In genomic region chr1:225881081-225882007, GRCh38 we compare ENCODE assay signal across 8 cellular contexts. TPM values are rescaled to one million over a fixed set of nuclear protein-coding genes. Genes with fewer than 3 reads are reported as not detected.
A peak's percentile ranks its signal among the peaks of the same experiment; 100 is the strongest.
DNase-seq lines count a peak whose midpoint lies in the region; ATAC-seq and TF ChIP-seq lines count a peak whose summit lies in the region.

No MANE protein-coding gene starts in this region.

- DNase-seq in AG04449 (ENCODE audit: low read depth, low spot score) (no peak), heart right ventricle (peak; percentile 60 to 68), progenitor cell of endocrine pancreas (ENCODE audit: low spot score, unreplicated experiment) (no peak), NCI-H446 (lab: John Stamatoyannopoulos, UW) (no peak)
- peak; percentile 50 for DNase-seq in activated naive CD8-positive, alpha-beta T cell treated with anti-CD3 and anti-CD28 coated beads for 36 hours

- peaks cover 5% of the 10 kb centered on the region for H3K36me3 Mint-ChIP-seq in activated naive CD8-positive, alpha-beta T cell treated with anti-CD3 and anti-CD28 coated beads for 36 hours
- peaks cover 10% of the 10 kb centered on the region for H3K36me3 Mint-ChIP-seq in progenitor cell of endocrine pancreas (ENCODE audit: insufficient read depth)

- H3K4me2 ChIP-seq in OCI-LY1 (ENCODE audit: low read length): peak overlapping the region; percentile 77

- no peaks in the 10 kb centered on the region for H3K27me3 Mint-ChIP-seq in activated naive CD8-positive, alpha-beta T cell treated with anti-CD3 and anti-CD28 coated beads for 36 hours
- no peaks in the 10 kb centered on the region for H3K27me3 Mint-ChIP-seq in progenitor cell of endocrine pancreas

- no peaks in the 10 kb centered on the region for H3K9me3 Mint-ChIP-seq in activated naive CD8-positive, alpha-beta T cell treated with anti-CD3 and anti-CD28 coated beads for 36 hours
- no peaks in the 10 kb centered on the region for H3K9me3 Mint-ChIP-seq in progenitor cell of endocrine pancreas (ENCODE audit: low read depth)

- H3F3A ChIP-seq in OCI-LY1 (ENCODE audit: insufficient read depth, low read length): no peaks in the 10 kb centered on the region

- peak overlapping the region; percentile 86 for H3K4me3 Mint-ChIP-seq in activated naive CD8-positive, alpha-beta T cell treated with anti-CD3 and anti-CD28 coated beads for 36 hours
- H3K4me3 Mint-ChIP-seq in progenitor cell of endocrine pancreas (ENCODE audit: low read depth): peak overlapping the region; percentile 88

- no peaks in the 10 kb centered on the region for H4K20me1 ChIP-seq in OCI-LY1 (ENCODE audit: insufficient read depth, low read length)

- peak overlapping the region; percentile 90 for H3K4me3 ChIP-seq in AG04449 (ENCODE audit: low read depth, low read length)
- H3K4me3 ChIP-seq in OCI-LY1 (ENCODE audit: low read depth, low read length, poor library complexity, severe bottlenecking): peak overlapping the region; percentile 95
- peak overlapping the region; percentile 88 to 100 (median 98) for H3K4me3 ChIP-seq in heart right ventricle

- CTCF ChIA-PET in AG04449 (lab: Yijun Ruan, JAX): interaction anchor here (0.6 to 3.5 kb wide), 14 partner anchors 11 to 410 kb away, joined by 3 to 26 read pairs (median 6); partner anchors contain the start of gene SRP9

- H3K9me3 ChIP-seq in OCI-LY1 (ENCODE audit: low read length) (no peaks in the 10 kb centered on the region), heart right ventricle (no peaks in the 10 kb centered on the region)

- TF ChIP-seq CTCF in AG04449 (IDR thresholded peaks at IDR 0.05; ENCODE audit: insufficient read depth, low read length, missing control alignments) (no peak), OCI-LY1 (IDR thresholded peaks at IDR 0.05; ENCODE audit: low read length) (no peak), heart right ventricle (IDR thresholded peaks at IDR 0.05) (no peak), progenitor cell of endocrine pancreas (IDR thresholded peaks at IDR 0.05; ENCODE audit: unreplicated experiment) (no peak)

- intact Hi-C loops in heart right ventricle (cut with DNase I): loop anchor here in 3 of 10 donors (2.0 to 5.0 kb wide), 3 partner anchors 36 to 71 kb away; partner anchors contain the start of gene EPHX1 (in 3 of the 3)

- no peaks in the 10 kb centered on the region for H3K79me2 ChIP-seq in OCI-LY1 (ENCODE audit: insufficient read depth, low read length)

- WGBS in heart right ventricle, 2 donors: 11 to 19% methylated on average over 28 of the region's 28 CpGs

- H3K27ac ChIP-seq in OCI-LY1 (ENCODE audit: low read depth, low read length, poor library complexity, severe bottlenecking) (peak overlapping the region; percentile 18), heart right ventricle (peak overlapping the region; percentile 85 to 98 (median 95))

- peak overlapping the region; percentile 86 for H3K9ac ChIP-seq in OCI-LY1 (ENCODE audit: low read length)

- H2AFZ ChIP-seq in OCI-LY1 (ENCODE audit: low read length): no peak overlapping the region

- peak; percentile 16 for ATAC-seq in GM21381 (IDR thresholded peaks at IDR 0.05; ENCODE audit: unreplicated experiment)
- ATAC-seq in heart right ventricle: peak; percentile 41 to 72 (median 58)
- no peak for ATAC-seq in HG03175 (IDR thresholded peaks at IDR 0.05; ENCODE audit: unreplicated experiment)

- peak overlapping the region; percentile 87 for H3K27ac Mint-ChIP-seq in activated naive CD8-positive, alpha-beta T cell treated with anti-CD3 and anti-CD28 coated beads for 36 hours
- peak overlapping the region; percentile 98 for H3K27ac Mint-ChIP-seq in progenitor cell of endocrine pancreas

- POLR2A ChIA-PET in AG04449 (lab: Yijun Ruan, JAX): interaction anchor here (0.6 to 0.8 kb wide), 2 partner anchors 42 to 454 kb away, joined by 3 to 4 read pairs; partner anchors contain the start of gene PYCR2

- peaks cover 49% of the 10 kb centered on the region for H3K4me1 Mint-ChIP-seq in activated naive CD8-positive, alpha-beta T cell treated with anti-CD3 and anti-CD28 coated beads for 36 hours
- peaks cover 40% of the 10 kb centered on the region for H3K4me1 Mint-ChIP-seq in progenitor cell of endocrine pancreas (ENCODE audit: low read depth)

- H3K27me3 ChIP-seq in OCI-LY1 (ENCODE audit: insufficient read depth, low read length) (no peaks in the 10 kb centered on the region; the same call in 1 of the 2 replicates), heart right ventricle (no peaks in the 10 kb centered on the region)

- no peaks in the 10 kb centered on the region for H3K9me2 ChIP-seq in OCI-LY1 (ENCODE audit: low read depth, low read length)

- peaks cover 31% of the 10 kb centered on the region for H3K4me1 ChIP-seq in OCI-LY1 (ENCODE audit: insufficient read depth, low read length, severe bottlenecking)
- peaks cover 30 to 62% (median 59%) of the 10 kb centered on the region in 9 donors for H3K4me1 ChIP-seq in heart right ventricle

- H3K36me3 ChIP-seq in OCI-LY1 (ENCODE audit: insufficient read depth, low read length) (no peaks in the 10 kb centered on the region), heart right ventricle (peaks cover 0 to 19% (median 0%) of the 10 kb centered on the region in 9 donors)

RNA-seq across cellular contexts. Expression of gene TMEM63A, which starts 0.8 kb away (rescaled TPM):
- total RNA-seq in activated naive CD8-positive, alpha-beta T cell treated with anti-CD3 and anti-CD28 coated beads for 36 hours: 10 to 100 TPM; 29.5 to 33.0 TPM
- total RNA-seq in heart right ventricle: 10 to 100 TPM; 20.9 to 33.5 (median 24.7) TPM
- 10 to 100 TPM; 10.4 to 69.1 TPM for polyA plus RNA-seq in heart right ventricle
- total RNA-seq in progenitor cell of endocrine pancreas: 236 and 246 TPM in 2 replicates

RNA-seq across cellular contexts. Expression of gene LEFTY1, which starts 7.6 kb away (rescaled TPM):
- total RNA-seq in activated naive CD8-positive, alpha-beta T cell treated with anti-CD3 and anti-CD28 coated beads for 36 hours: under 1 TPM in 1 of 2 experiments, not detected in 1; 0.39 TPM
- total RNA-seq in heart right ventricle: under 1 TPM in 7 of 10 donors, not detected in 3; 0.15 to 0.57 (median 0.25) TPM
- polyA plus RNA-seq in heart right ventricle: under 1 TPM; 0.15 to 0.77 TPM
- total RNA-seq in progenitor cell of endocrine pancreas: 22.9 and 26.0 TPM in 2 replicates

RNA-seq across cellular contexts. Expression of gene PYCR2, which starts 42.7 kb away (rescaled TPM):
- total RNA-seq in activated naive CD8-positive, alpha-beta T cell treated with anti-CD3 and anti-CD28 coated beads for 36 hours: 100 to 1,000 TPM; 142 to 149 TPM
- 10 to 100 TPM; 53.6 to 77.4 (median 62.7) TPM for total RNA-seq in heart right ventricle
- 10 to 100 TPM; 42.5 to 96.0 TPM for polyA plus RNA-seq in heart right ventricle
- total RNA-seq in progenitor cell of endocrine pancreas: 54.5 and 54.8 TPM in 2 replicates

RNA-seq across cellular contexts. Expression of gene LEFTY2, which starts 59.7 kb away (rescaled TPM):
- not detected for total RNA-seq in activated naive CD8-positive, alpha-beta T cell treated with anti-CD3 and anti-CD28 coated beads for 36 hours
- total RNA-seq in heart right ventricle (1 to 10 TPM in 2 of 10 donors, under 1 TPM in 8; 0.23 to 1.4 (median 0.65) TPM), progenitor cell of endocrine pancreas (0.22 and 0.51 TPM in 2 replicates)
- polyA plus RNA-seq in heart right ventricle: under 1 TPM; 0.29 to 0.35 TPM

Comparison
In these comparisons a context has a peak if more than half of its experiments do, and no peak if none do; other contexts are left out.
1. DNase-seq: peak in activated naive CD8-positive, alpha-beta T cell treated with anti-CD3 and anti-CD28 coated beads for 36 hours (single experiment) and heart right ventricle (2 of 2); none in AG04449 (single experiment), progenitor cell of endocrine pancreas (single experiment) and NCI-H446 (0 of 2).
2. RNA of gene LEFTY1, which starts 7.6 kb away (total RNA-seq): 22.9 to 26.0 TPM in progenitor cell of endocrine pancreas; 0.39 TPM in activated naive CD8-positive, alpha-beta T cell treated with anti-CD3 and anti-CD28 coated beads for 36 hours and 0.15 to 0.57 TPM in heart right ventricle; every median in the first group is over 10 times any median in the second.
3. Peak in every context shown above with its lines, with median percentiles within 50 percentile points of each other: H3K4me3 ChIP-seq.